In genomic region chr6:53067799-53068442, GRCh38 we compare ENCODE assay signal across 20 cellular contexts. TPM values are rescaled to one million over a fixed set of nuclear protein-coding genes. Genes with fewer than 3 reads are reported as not detected.
DNase-seq lines count a peak whose midpoint lies in the region; ATAC-seq, FAIRE-seq and TF ChIP-seq lines count a peak whose summit lies in the region.
"Had no signal": no experiment of that assay in that cellular context is flagged by ENCODE, and none has a peak within 500 bp of the region (broad histone marks: within the 10 kb centered on the region; RNA-seq: fewer than 3 reads in every experiment).

No MANE protein-coding gene starts in this region.

- H3K9me3 ChIP-seq in HepG2 (ENCODE audit: low read length) (no peaks in the 10 kb centered on the region), right lobe of liver (no peaks in the 10 kb centered on the region), PC-3 (ENCODE audit: low read length) (no peaks in the 10 kb centered on the region), subcutaneous abdominal adipose tissue (ENCODE audit: control insufficient read depth in 5 of 5, low read length in 5 of 5) (no peaks in the 10 kb centered on the region), MM.1S (replicated peaks; ENCODE audit: insufficient read depth, low read length) (no peaks in the 10 kb centered on the region)
- H3K9me3 ChIP-seq: esophagus squamous epithelium, heart left ventricle had no signal

- H3K4me1 ChIP-seq in HepG2 (ENCODE audit: insufficient read depth, low read length) (peaks cover 30% of the 10 kb centered on the region), right lobe of liver (peaks cover 0 to 27% (median 6%) of the 10 kb centered on the region in 4 donors), PC-3 (ENCODE audit: insufficient read depth, low read length) (peaks cover 20% of the 10 kb centered on the region), subcutaneous abdominal adipose tissue (ENCODE audit: control insufficient read depth in 5 of 5, insufficient read depth in 5 of 5, low read length in 5 of 5) (peaks cover 0 to 35% (median 29%) of the 10 kb centered on the region in 5 donors), MM.1S (ENCODE audit: low read length) (peaks cover 11% of the 10 kb centered on the region; the same call in 1 of the 2 replicates)

- 95% methylated on average over 1 of the region's 1 CpG for WGBS in HepG2 (ENCODE audit: low lambda C conversion rate)
- WGBS in right lobe of liver (ENCODE audit: insufficient coverage, low coverage, low lambda C conversion rate, missing lambda C conversion rate) = 59% methylated on average over 1 of the region's 1 CpG

- TF ChIP-seq EP300 in HepG2 (IDR thresholded peaks at IDR 0.05; ENCODE audit: low read depth in 2 of 2, low read length in 2 of 2) (no peak), HepG2 (CRISPR knock-in tag; IDR thresholded peaks at IDR 0.05; ENCODE audit: borderline replicate concordance) (no peak)

- no peak for TF ChIP-seq CTCF in HepG2 (CRISPR knock-in tag; IDR thresholded peaks at IDR 0.05)
- no peak for TF ChIP-seq CTCF in right lobe of liver (IDR thresholded peaks at IDR 0.05)
- TF ChIP-seq CTCF in PC-3 (conservative IDR thresholded peaks at IDR 0.05; ENCODE audit: low read depth, low read length) = no peak
- no peak for TF ChIP-seq CTCF in MM.1S (IDR thresholded peaks at IDR 0.05; ENCODE audit: low read length)

- CTCF ChIA-PET in HepG2 (lab: Yijun Ruan, JAX; ENCODE audit: low intra/inter-chr PET ratio, low total read pairs) (no interaction called here), PC-3 (lab: Charles Lee) (interaction anchor here (0.6 kb wide), 1 partner anchor 150 kb away, joined by 3 read pairs; no protein-coding TSS in a partner anchor)

- ATAC-seq in HepG2 (no peak), right lobe of liver (no peak), PC-3 (no peak)
- ATAC-seq: activated naive CD8-positive, alpha-beta T cell treated with anti-CD3 and anti-CD28 coated beads, Interleukin-2, amount 50 U/mL, for 24 hours; activated T-cell treated with anti-CD3 and anti-CD28 coated beads, Interleukin-2, amount 50 U/mL, for 72 hours; heart left ventricle had no signal

- H2AFZ ChIP-seq in HepG2 (ENCODE audit: low read length) (no peak overlapping the region), PC-3 (ENCODE audit: low read length) (no peak overlapping the region), MM.1S (ENCODE audit: low read length) (no peak overlapping the region)
- H2AFZ ChIP-seq: parathyroid adenoma had no signal

- H3K36me3 ChIP-seq in HepG2 (replicated peaks in 1 of 2; ENCODE audit: control insufficient read depth in 1 of 2, insufficient read depth in 2 of 2, low read length in 2 of 2) = peaks cover 0 to 6% of the 10 kb centered on the region in 2 experiments; a peak in 3 of 5 replicates
- H3K36me3 ChIP-seq in right lobe of liver = peaks cover 0 to 13% (median 5%) of the 10 kb centered on the region in 4 donors
- H3K36me3 ChIP-seq in PC-3 (ENCODE audit: low read depth, low read length) = peaks cover 11% of the 10 kb centered on the region; the same call in 1 of the 2 replicates
- peaks cover 0 to 13% (median 8%) of the 10 kb centered on the region in 5 donors for H3K36me3 ChIP-seq in subcutaneous abdominal adipose tissue (ENCODE audit: control insufficient read depth in 5 of 5, insufficient read depth in 5 of 5, low read length in 5 of 5)
- no peaks in the 10 kb centered on the region for H3K36me3 ChIP-seq in MM.1S (replicated peaks; ENCODE audit: insufficient read depth, low read length)
- 0 out of 2 replicates have a peak, but pooled peaks cover 1% of the 10 kb centered on the region for H3K36me3 ChIP-seq in H7 (replicated peaks; ENCODE audit: control insufficient read depth, insufficient read depth, low read length)

- 0 out of 2 replicates have a peak overlapping the region, but pooled peaks have one; percentile 86 for H3K4me2 ChIP-seq in HepG2 (ENCODE audit: low read depth, low read length)
- peak overlapping the region; percentile 83; the same call in 1 of the 2 replicates for H3K4me2 ChIP-seq in PC-3 (ENCODE audit: low read length)
- no peak overlapping the region for H3K4me2 ChIP-seq in MM.1S (ENCODE audit: low read depth, low read length)

- no peak overlapping the region for H3K27ac ChIP-seq in HepG2 (ENCODE audit: extremely low read length, insufficient read depth, low read length)
- H3K27ac ChIP-seq in right lobe of liver = no peak overlapping the region
- no peak overlapping the region for H3K27ac ChIP-seq in PC-3 (ENCODE audit: low read length)
- peak overlapping the region; percentile 93 for H3K27ac ChIP-seq in subcutaneous abdominal adipose tissue (ENCODE audit: low read depth, low read length)
- no peak overlapping the region for H3K27ac ChIP-seq in MM.1S (ENCODE audit: low read length)
- H3K27ac ChIP-seq: parathyroid adenoma, RWPE1 had no signal

- no peak for FAIRE-seq in HepG2 (lab: Jason Lieb, UNC)
- FAIRE-seq: H1 had no signal

- TF ChIP-seq POLR2A in HepG2 (IDR thresholded peaks at IDR 0.05; ENCODE audit: insufficient read depth in 1 of 2, low read depth in 2 of 2, low read length in 2 of 2) = no peak
- no peak for TF ChIP-seq POLR2A in right lobe of liver (IDR thresholded peaks at IDR 0.05)
- peak; percentile 67 for TF ChIP-seq POLR2A in erythroblast (IDR thresholded peaks at IDR 0.05; ENCODE audit: low read length)

- BruUV-seq in HepG2 (replicated peaks; lab: Mats Ljungman, UMichigan) (no TSS peak), PC-3 (replicated peaks; lab: Mats Ljungman, UMichigan) (no TSS peak)

- H3K4me3 ChIP-seq in HepG2 (replicated peaks in 1 of 3; ENCODE audit: insufficient read depth in 1 of 3, low read depth in 2 of 3, low read length in 3 of 3) (no peak overlapping the region), right lobe of liver (no peak overlapping the region), PC-3 (ENCODE audit: low read length) (no peak overlapping the region), subcutaneous abdominal adipose tissue (ENCODE audit: low read depth in 1 of 5, low read length in 5 of 5) (no peak overlapping the region), MM.1S (ENCODE audit: low read length) (no peak overlapping the region), H7 (ENCODE audit: insufficient read depth, low read depth, low read length) (no peak overlapping the region)
- H3K4me3 ChIP-seq: lung had no signal

- DNase-seq in HepG2 (ENCODE audit: low spot score) (no peak), right lobe of liver (no peak), PC-3 (no peak), erythroblast (lab: John Stamatoyannopoulos, UW) (peak; percentile 90 to 92), MM.1S (no peak), H7 (no peak)
- DNase-seq in activated CD4-positive, alpha-beta T cell treated with anti-CD3 and anti-CD28 coated beads, Interleukin-2, amount 50 U/mL, for 1 hour = no peak
- DNase-seq: activated B cell treated with CpG ODN at 0.5 μM for 24 hours; activated naive CD8-positive, alpha-beta T cell treated with anti-CD3 and anti-CD28 coated beads, Interleukin-2, amount 50 U/mL, for 24 hours; activated T-cell treated with anti-CD3 and anti-CD28 coated beads, Interleukin-2, amount 50 U/mL, for 72 hours; esophagus squamous epithelium; heart left ventricle; NCI-H1048; NCI-H2107; stimulated activated CD4-positive, alpha-beta T cell treated with anti-CD3 and anti-CD28 coated beads, Interleukin-2, amount 100 ng/mL, for 48 hours had no signal

- H3F3A ChIP-seq in PC-3 (ENCODE audit: low read length, unreplicated experiment) = no peaks in the 10 kb centered on the region
- no peaks in the 10 kb centered on the region for H3F3A ChIP-seq in MM.1S (ENCODE audit: insufficient read depth, low read length)

- intact Hi-C loops in HepG2 (cut with micrococcal nuclease; ENCODE audit: unreplicated experiment) (loop anchor here (5.0 kb wide), 1 partner anchor 69 kb away; no protein-coding TSS in a partner anchor), right lobe of liver (cut with DNase I) (no loop called here), PC-3 (cut with micrococcal nuclease) (no loop called here)

- H3K9me2 ChIP-seq in PC-3 (replicated peaks; ENCODE audit: low read length) = no peaks in the 10 kb centered on the region
- no peaks in the 10 kb centered on the region for H3K9me2 ChIP-seq in MM.1S (replicated peaks; ENCODE audit: insufficient read depth, low read length)

- no peak for TF ChIP-seq RAD21 in HepG2 (CRISPR knock-in tag; IDR thresholded peaks at IDR 0.05)

- H3K9ac ChIP-seq in HepG2 (ENCODE audit: insufficient read depth, low read depth, low read length) = no peak overlapping the region
- H3K9ac ChIP-seq in PC-3 (ENCODE audit: low read length) = no peak overlapping the region
- H3K9ac ChIP-seq in subcutaneous abdominal adipose tissue (ENCODE audit: low read length in 5 of 5) = peak overlapping the region in 3 of 5 donors; percentile 80 to 94 (median 87)
- H3K9ac ChIP-seq in MM.1S (ENCODE audit: low read length) = no peak overlapping the region
- H3K9ac ChIP-seq: parathyroid adenoma had no signal

- in situ Hi-C loops in HepG2 (cut with HindIII; ENCODE audit: extremely low pct_ligation_motif_present, low pct_unique_long_range_greater_than_20kb) = no loop called here

- POLR2A ChIA-PET in HepG2 (lab: Yijun Ruan, JAX) (interaction anchor here (1.6 to 3.0 kb wide), 3 partner anchors 12 to 73 kb away, joined by 4 to 16 read pairs (median 4); partner anchors contain the start of gene GSTA4), PC-3 (lab: Charles Lee; ENCODE audit: unreplicated experiment) (no interaction called here)

- H4K20me1 ChIP-seq in HepG2 (ENCODE audit: insufficient read depth, low read length) = peaks cover 5% of the 10 kb centered on the region; the same call in 1 of the 2 replicates
- peaks cover 11% of the 10 kb centered on the region for H4K20me1 ChIP-seq in PC-3 (ENCODE audit: low read length)
- H4K20me1 ChIP-seq in MM.1S (ENCODE audit: insufficient read depth, low read length) = no peaks in the 10 kb centered on the region

- H3K79me2 ChIP-seq in HepG2 (ENCODE audit: insufficient read depth, low read length) (peaks cover 21% of the 10 kb centered on the region), PC-3 (ENCODE audit: low read length) (peaks cover 50% of the 10 kb centered on the region), MM.1S (ENCODE audit: low read length) (peaks cover 18% of the 10 kb centered on the region)

- no peaks in the 10 kb centered on the region; a peak in 1 of 5 replicates for H3K27me3 ChIP-seq in HepG2 (ENCODE audit: control insufficient read depth in 1 of 2, insufficient read depth in 2 of 2, low read length in 2 of 2)
- H3K27me3 ChIP-seq in right lobe of liver = no peaks in the 10 kb centered on the region
- H3K27me3 ChIP-seq in PC-3 (ENCODE audit: low read length) = no peaks in the 10 kb centered on the region
- H3K27me3 ChIP-seq in subcutaneous abdominal adipose tissue (ENCODE audit: control insufficient read depth in 5 of 5, insufficient read depth in 4 of 5, low read length in 5 of 5) = no peaks in the 10 kb centered on the region
- H3K27me3 ChIP-seq in MM.1S (replicated peaks; ENCODE audit: insufficient read depth, low read length) = no peaks in the 10 kb centered on the region
- no peaks in the 10 kb centered on the region for H3K27me3 ChIP-seq in H7 (ENCODE audit: control insufficient read depth, insufficient read depth, low read length)
- H3K27me3 ChIP-seq: esophagus squamous epithelium, heart left ventricle had no signal

RNA-seq across cellular contexts. Expression of gene FBXO9, which starts 2.7 kb away (rescaled TPM):
- total RNA-seq in HepG2 (2016; rRNA removed; fragmentation: Illumina TruSeq; extraction: Trizol) (59.2 and 64.3 TPM in 2 replicates), right lobe of liver (10 to 100 TPM; 24.6 to 78.7 (median 54.1) TPM), PC-3 (2014; rRNA removed) (30.3 and 54.6 TPM in 2 replicates)
- total RNA-seq in HepG2 (2016; cell fraction: cytosol; rRNA removed; fragmentation: Illumina TruSeq; extraction: Trizol; ENCODE audit: low read depth) = 39.0 and 41.9 TPM in 2 replicates
- total RNA-seq in HepG2 (2016; cell fraction: insoluble cytoplasmic fraction; rRNA removed; fragmentation: Illumina TruSeq; extraction: Trizol) = 57.9 and 71.5 TPM in 2 replicates
- 69.1 and 90.8 TPM in 2 replicates for total RNA-seq in HepG2 (2016; cell fraction: membrane; rRNA removed; fragmentation: Illumina TruSeq; extraction: Trizol)
- 79.2 and 92.5 TPM in 2 replicates for total RNA-seq in HepG2 (2016; cell fraction: nucleus; rRNA removed; fragmentation: Illumina TruSeq; extraction: Trizol)
- 93.5 and 98.4 TPM in 2 replicates for polyA plus RNA-seq in HepG2 (2011; rRNA removed)
- 44.3 and 45.4 TPM in 2 replicates for polyA plus RNA-seq in HepG2 (2011; cell fraction: cytosol; rRNA removed)
- 382 and 412 TPM in 2 replicates for polyA plus RNA-seq in HepG2 (2011; cell fraction: nucleus; rRNA removed)
- 65.8 and 76.9 TPM in 2 replicates for polyA plus RNA-seq in HepG2 (2012)
- 44.6 and 65.5 TPM in 2 replicates for polyA plus RNA-seq in HepG2 (2016; cell fraction: cytosol; fragmentation: Illumina TruSeq; extraction: Trizol; ENCODE audit: low read depth)
- polyA plus RNA-seq in HepG2 (2016; cell fraction: insoluble cytoplasmic fraction; fragmentation: Illumina TruSeq; extraction: Trizol; ENCODE audit: low read depth) = 77.5 and 86.9 TPM in 2 replicates
- polyA plus RNA-seq in HepG2 (2016; cell fraction: membrane; fragmentation: Illumina TruSeq; extraction: Trizol; ENCODE audit: low read depth) = 66.8 and 86.6 TPM in 2 replicates
- polyA plus RNA-seq in HepG2 (2016; cell fraction: nucleus; fragmentation: Illumina TruSeq; extraction: Trizol; ENCODE audit: insufficient read depth, low read depth) = 216 and 220 TPM in 2 replicates
- 55.2 and 76.3 TPM in 2 replicates for polyA minus RNA-seq in HepG2 (2011; rRNA and poly(A)+ RNA removed; ENCODE audit: low replicate concordance)
- 24.3 and 30.7 TPM in 2 replicates for polyA minus RNA-seq in HepG2 (2011; cell fraction: cytosol; rRNA and poly(A)+ RNA removed)
- polyA minus RNA-seq in HepG2 (2011; cell fraction: nucleus; rRNA and poly(A)+ RNA removed) = 98.2 and 133 TPM in 2 replicates
- 21.8 and 22.7 TPM in 2 replicates for total RNA-seq in H7 (2014; rRNA removed; shearing (Covaris generic))

RNA-seq across cellular contexts. Expression of gene CILK1, which starts 6.3 kb away (rescaled TPM):
- total RNA-seq in HepG2 (2016; rRNA removed; fragmentation: Illumina TruSeq; extraction: Trizol) (15.5 and 25.4 TPM in 2 replicates), right lobe of liver (1 to 10 TPM; 5.6 to 7.8 (median 6.9) TPM), PC-3 (2014; rRNA removed) (8.5 and 9.7 TPM in 2 replicates)
- total RNA-seq in HepG2 (2016; cell fraction: cytosol; rRNA removed; fragmentation: Illumina TruSeq; extraction: Trizol; ENCODE audit: low read depth) = 1.7 and 1.8 TPM in 2 replicates
- 15.4 and 24.0 TPM in 2 replicates for total RNA-seq in HepG2 (2016; cell fraction: insoluble cytoplasmic fraction; rRNA removed; fragmentation: Illumina TruSeq; extraction: Trizol)
- total RNA-seq in HepG2 (2016; cell fraction: membrane; rRNA removed; fragmentation: Illumina TruSeq; extraction: Trizol) = 12.7 and 13.3 TPM in 2 replicates
- total RNA-seq in HepG2 (2016; cell fraction: nucleus; rRNA removed; fragmentation: Illumina TruSeq; extraction: Trizol) = 13.0 and 14.6 TPM in 2 replicates
- 8.7 and 11.4 TPM in 2 replicates for polyA plus RNA-seq in HepG2 (2011; rRNA removed)
- 5.9 and 7.6 TPM in 2 replicates for polyA plus RNA-seq in HepG2 (2011; cell fraction: cytosol; rRNA removed)
- polyA plus RNA-seq in HepG2 (2011; cell fraction: nucleus; rRNA removed) = 4.6 and 4.9 TPM in 2 replicates
- 5.6 and 6.2 TPM in 2 replicates for polyA plus RNA-seq in HepG2 (2012)
- polyA plus RNA-seq in HepG2 (2016; cell fraction: cytosol; fragmentation: Illumina TruSeq; extraction: Trizol; ENCODE audit: low read depth) = 1.3 and 1.4 TPM in 2 replicates
- polyA plus RNA-seq in HepG2 (2016; cell fraction: insoluble cytoplasmic fraction; fragmentation: Illumina TruSeq; extraction: Trizol; ENCODE audit: low read depth) = 24.9 and 25.0 TPM in 2 replicates
- 7.3 and 7.7 TPM in 2 replicates for polyA plus RNA-seq in HepG2 (2016; cell fraction: membrane; fragmentation: Illumina TruSeq; extraction: Trizol; ENCODE audit: low read depth)
- polyA plus RNA-seq in HepG2 (2016; cell fraction: nucleus; fragmentation: Illumina TruSeq; extraction: Trizol; ENCODE audit: insufficient read depth, low read depth) = 19.5 and 21.6 TPM in 2 replicates
- polyA minus RNA-seq in HepG2 (2011; rRNA and poly(A)+ RNA removed; ENCODE audit: low replicate concordance) = 6.8 and 9.5 TPM in 2 replicates
- 7.1 and 9.0 TPM in 2 replicates for polyA minus RNA-seq in HepG2 (2011; cell fraction: cytosol; rRNA and poly(A)+ RNA removed)
- polyA minus RNA-seq in HepG2 (2011; cell fraction: nucleus; rRNA and poly(A)+ RNA removed) = 8.2 and 11.1 TPM in 2 replicates
- total RNA-seq in H7 (2014; rRNA removed; shearing (Covaris generic)) = 6.5 and 9.0 TPM in 2 replicates

Comparison
In these comparisons a context has a peak if more than half of its experiments do, and no peak if none do; other contexts are left out.
1. DNase-seq: peak in erythroblast (2 of 2); none in HepG2 (single experiment), right lobe of liver (0 of 3), PC-3 (single experiment), MM.1S (single experiment), activated CD4-positive, alpha-beta T cell treated with anti-CD3 and anti-CD28 coated beads, Interleukin-2, amount 50 U/mL, for 1 hour (single experiment) and H7 (single experiment).
2. H3K9ac ChIP-seq: peak in subcutaneous abdominal adipose tissue (3 of 5); none in HepG2 (single experiment), PC-3 (single experiment) and MM.1S (single experiment).